ENCODE assay signal across 1 cellular context in the genomic region with DNA sequence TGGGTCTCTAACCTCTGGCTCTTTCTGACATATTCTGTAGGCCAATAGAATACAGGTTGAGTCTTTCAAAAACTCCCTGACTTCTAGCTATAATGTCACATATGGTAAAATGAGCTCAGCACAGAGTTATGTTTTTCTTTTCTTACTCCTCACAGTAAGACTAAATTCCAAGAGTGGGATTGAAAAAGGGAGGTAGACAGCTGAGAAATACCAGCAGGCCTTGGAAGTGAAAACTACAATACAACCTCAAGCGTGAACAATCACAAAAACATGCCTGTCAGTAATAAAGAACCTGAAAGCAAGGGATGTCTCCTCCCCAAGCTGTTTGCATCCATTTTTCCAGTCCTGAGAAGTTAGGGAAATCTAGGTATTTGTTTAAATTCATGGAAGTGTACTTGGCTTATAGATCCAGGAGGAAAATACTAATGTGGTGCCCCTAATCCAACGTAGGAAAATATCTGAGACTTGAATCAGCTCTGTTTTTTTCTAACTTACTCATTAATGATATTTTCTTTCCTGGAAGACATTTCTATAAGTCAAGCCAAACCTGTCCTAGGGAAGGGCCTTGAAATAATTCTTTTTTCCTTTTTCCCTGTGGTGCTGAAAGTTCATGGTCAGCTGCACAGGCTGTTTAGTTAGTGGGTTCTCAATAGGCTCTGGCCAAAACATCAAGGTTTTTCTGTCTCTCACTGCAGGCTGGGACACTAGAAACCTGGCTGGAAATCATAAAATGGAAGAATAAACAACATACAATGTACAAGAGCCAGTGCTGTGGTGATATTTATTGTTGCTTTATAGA.
TF ChIP-seq lines count a peak whose summit lies in the region.

No MANE protein-coding gene starts in this region.

TF ChIP-seq in GM23338, 12 proteins besides CTCF, POLR2A, EP300 and RAD21:
- TF ChIP-seq JUNB (IDR thresholded peaks at IDR 0.05; ENCODE audit: unreplicated experiment): no peak
- TF ChIP-seq NANOG (IDR thresholded peaks at IDR 0.05; ENCODE audit: borderline replicate concordance): no peak
- no peak for TF ChIP-seq POLR2AphosphoS5 (IDR thresholded peaks at IDR 0.05; ENCODE audit: low read depth)
- TF ChIP-seq, protein P1, sequence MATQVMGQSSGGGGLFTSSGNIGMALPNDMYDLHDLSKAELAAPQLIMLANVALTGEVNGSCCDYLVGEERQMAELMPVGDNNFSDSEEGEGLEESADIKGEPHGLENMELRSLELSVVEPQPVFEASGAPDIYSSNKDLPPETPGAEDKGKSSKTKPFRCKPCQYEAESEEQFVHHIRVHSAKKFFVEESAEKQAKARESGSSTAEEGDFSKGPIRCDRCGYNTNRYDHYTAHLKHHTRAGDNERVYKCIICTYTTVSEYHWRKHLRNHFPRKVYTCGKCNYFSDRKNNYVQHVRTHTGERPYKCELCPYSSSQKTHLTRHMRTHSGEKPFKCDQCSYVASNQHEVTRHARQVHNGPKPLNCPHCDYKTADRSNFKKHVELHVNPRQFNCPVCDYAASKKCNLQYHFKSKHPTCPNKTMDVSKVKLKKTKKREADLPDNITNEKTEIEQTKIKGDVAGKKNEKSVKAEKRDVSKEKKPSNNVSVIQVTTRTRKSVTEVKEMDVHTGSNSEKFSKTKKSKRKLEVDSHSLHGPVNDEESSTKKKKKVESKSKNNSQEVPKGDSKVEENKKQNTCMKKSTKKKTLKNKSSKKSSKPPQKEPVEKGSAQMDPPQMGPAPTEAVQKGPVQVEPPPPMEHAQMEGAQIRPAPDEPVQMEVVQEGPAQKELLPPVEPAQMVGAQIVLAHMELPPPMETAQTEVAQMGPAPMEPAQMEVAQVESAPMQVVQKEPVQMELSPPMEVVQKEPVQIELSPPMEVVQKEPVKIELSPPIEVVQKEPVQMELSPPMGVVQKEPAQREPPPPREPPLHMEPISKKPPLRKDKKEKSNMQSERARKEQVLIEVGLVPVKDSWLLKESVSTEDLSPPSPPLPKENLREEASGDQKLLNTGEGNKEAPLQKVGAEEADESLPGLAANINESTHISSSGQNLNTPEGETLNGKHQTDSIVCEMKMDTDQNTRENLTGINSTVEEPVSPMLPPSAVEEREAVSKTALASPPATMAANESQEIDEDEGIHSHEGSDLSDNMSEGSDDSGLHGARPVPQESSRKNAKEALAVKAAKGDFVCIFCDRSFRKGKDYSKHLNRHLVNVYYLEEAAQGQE (IDR thresholded peaks at IDR 0.05; ENCODE audit: unreplicated experiment): no peak
- TF ChIP-seq CREB1 (CRISPR knock-in tag; IDR thresholded peaks at IDR 0.05; ENCODE audit: low read depth): no peak
- TF ChIP-seq EZH2 (IDR thresholded peaks at IDR 0.05; ENCODE audit: low read depth, unreplicated experiment): no peak
- TF ChIP-seq EZH2phosphoT487 (IDR thresholded peaks at IDR 0.05; ENCODE audit: unreplicated experiment): no peak
- TF ChIP-seq ZNF331 (CRISPR knock-in tag; IDR thresholded peaks at IDR 0.05; ENCODE audit: low read depth): no peak
- TF ChIP-seq STAT1 (IDR thresholded peaks at IDR 0.05; ENCODE audit: unreplicated experiment): no peak
- TF ChIP-seq, protein P2, sequence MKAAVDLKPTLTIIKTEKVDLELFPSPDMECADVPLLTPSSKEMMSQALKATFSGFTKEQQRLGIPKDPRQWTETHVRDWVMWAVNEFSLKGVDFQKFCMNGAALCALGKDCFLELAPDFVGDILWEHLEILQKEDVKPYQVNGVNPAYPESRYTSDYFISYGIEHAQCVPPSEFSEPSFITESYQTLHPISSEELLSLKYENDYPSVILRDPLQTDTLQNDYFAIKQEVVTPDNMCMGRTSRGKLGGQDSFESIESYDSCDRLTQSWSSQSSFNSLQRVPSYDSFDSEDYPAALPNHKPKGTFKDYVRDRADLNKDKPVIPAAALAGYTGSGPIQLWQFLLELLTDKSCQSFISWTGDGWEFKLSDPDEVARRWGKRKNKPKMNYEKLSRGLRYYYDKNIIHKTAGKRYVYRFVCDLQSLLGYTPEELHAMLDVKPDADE (IDR thresholded peaks at IDR 0.05): no peak
- no peak for TF ChIP-seq ZNF114 (CRISPR knock-in tag; IDR thresholded peaks at IDR 0.05)
- TF ChIP-seq, protein P3, sequence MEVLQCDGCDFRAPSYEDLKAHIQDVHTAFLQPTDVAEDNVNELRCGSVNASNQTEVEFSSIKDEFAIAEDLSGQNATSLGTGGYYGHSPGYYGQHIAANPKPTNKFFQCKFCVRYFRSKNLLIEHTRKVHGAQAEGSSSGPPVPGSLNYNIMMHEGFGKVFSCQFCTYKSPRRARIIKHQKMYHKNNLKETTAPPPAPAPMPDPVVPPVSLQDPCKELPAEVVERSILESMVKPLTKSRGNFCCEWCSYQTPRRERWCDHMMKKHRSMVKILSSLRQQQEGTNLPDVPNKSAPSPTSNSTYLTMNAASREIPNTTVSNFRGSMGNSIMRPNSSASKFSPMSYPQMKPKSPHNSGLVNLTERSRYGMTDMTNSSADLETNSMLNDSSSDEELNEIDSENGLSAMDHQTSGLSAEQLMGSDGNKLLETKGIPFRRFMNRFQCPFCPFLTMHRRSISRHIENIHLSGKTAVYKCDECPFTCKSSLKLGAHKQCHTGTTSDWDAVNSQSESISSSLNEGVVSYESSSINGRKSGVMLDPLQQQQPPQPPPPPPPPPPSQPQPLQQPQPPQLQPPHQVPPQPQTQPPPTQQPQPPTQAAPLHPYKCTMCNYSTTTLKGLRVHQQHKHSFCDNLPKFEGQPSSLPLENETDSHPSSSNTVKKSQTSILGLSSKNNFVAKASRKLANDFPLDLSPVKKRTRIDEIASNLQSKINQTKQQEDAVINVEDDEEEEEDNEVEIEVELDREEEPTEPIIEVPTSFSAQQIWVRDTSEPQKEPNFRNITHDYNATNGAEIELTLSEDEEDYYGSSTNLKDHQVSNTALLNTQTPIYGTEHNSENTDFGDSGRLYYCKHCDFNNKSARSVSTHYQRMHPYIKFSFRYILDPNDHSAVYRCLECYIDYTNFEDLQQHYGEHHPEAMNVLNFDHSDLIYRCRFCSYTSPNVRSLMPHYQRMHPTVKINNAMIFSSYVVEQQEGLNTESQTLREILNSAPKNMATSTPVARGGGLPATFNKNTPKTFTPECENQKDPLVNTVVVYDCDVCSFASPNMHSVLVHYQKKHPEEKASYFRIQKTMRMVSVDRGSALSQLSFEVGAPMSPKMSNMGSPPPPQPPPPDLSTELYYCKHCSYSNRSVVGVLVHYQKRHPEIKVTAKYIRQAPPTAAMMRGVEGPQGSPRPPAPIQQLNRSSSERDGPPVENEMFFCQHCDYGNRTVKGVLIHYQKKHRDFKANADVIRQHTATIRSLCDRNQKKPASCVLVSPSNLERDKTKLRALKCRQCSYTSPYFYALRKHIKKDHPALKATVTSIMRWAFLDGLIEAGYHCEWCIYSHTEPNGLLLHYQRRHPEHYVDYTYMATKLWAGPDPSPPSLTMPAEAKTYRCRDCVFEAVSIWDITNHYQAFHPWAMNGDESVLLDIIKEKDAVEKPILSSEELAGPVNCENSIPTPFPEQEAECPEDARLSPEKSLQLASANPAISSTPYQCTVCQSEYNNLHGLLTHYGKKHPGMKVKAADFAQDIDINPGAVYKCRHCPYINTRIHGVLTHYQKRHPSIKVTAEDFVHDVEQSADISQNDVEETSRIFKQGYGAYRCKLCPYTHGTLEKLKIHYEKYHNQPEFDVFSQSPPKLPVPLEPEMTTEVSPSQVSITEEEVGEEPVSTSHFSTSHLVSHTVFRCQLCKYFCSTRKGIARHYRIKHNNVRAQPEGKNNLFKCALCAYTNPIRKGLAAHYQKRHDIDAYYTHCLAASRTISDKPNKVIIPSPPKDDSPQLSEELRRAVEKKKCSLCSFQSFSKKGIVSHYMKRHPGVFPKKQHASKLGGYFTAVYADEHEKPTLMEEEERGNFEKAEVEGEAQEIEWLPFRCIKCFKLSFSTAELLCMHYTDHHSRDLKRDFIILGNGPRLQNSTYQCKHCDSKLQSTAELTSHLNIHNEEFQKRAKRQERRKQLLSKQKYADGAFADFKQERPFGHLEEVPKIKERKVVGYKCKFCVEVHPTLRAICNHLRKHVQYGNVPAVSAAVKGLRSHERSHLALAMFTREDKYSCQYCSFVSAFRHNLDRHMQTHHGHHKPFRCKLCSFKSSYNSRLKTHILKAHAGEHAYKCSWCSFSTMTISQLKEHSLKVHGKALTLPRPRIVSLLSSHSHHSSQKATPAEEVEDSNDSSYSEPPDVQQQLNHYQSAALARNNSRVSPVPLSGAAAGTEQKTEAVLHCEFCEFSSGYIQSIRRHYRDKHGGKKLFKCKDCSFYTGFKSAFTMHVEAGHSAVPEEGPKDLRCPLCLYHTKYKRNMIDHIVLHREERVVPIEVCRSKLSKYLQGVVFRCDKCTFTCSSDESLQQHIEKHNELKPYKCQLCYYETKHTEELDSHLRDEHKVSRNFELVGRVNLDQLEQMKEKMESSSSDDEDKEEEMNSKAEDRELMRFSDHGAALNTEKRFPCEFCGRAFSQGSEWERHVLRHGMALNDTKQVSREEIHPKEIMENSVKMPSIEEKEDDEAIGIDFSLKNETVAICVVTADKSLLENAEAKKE (CRISPR knock-in tag; IDR thresholded peaks at IDR 0.05): no peak
